Comparison of ENCODE assay signal across 8 cellular contexts in genomic region chr1:42931108-42931539, GRCh38. TPM values are rescaled to one million over a fixed set of nuclear protein-coding genes. Genes with fewer than 3 reads are reported as not detected.
DNase-seq lines count a peak whose midpoint lies in the region; ATAC-seq and TF ChIP-seq lines count a peak whose summit lies in the region.

No MANE protein-coding gene starts in this region.

- H4K5ac ChIP-seq in mesendoderm (ENCODE audit: low read length) = no peak overlapping the region

- ATAC-seq in WTC11 = peak; percentile 85
- no peak for ATAC-seq in GM21367 (IDR thresholded peaks at IDR 0.05; ENCODE audit: unreplicated experiment)

- no CpG with 5 or more reads among the region's 7 CpGs for WGBS in mesendoderm (ENCODE audit: extremely low coverage, insufficient coverage, low lambda C conversion rate)

- DNase-seq in NCI-H446 (lab: John Stamatoyannopoulos, UW) = peak; percentile 10 to 49
- no peak for DNase-seq in NCI-H446 treated with DMSO at 0.1 percent for 48 hours (lab: John Stamatoyannopoulos, UW)
- DNase-seq in M059J (ENCODE audit: low read depth) = peak; percentile 42
- DNase-seq in WTC11 (ENCODE audit: low spot score) = peak; percentile 58
- DNase-seq in dermis blood vessel endothelial cell = peak; percentile 63
- DNase-seq in mesendoderm = peak; percentile 79
- DNase-seq in cerebellum (ENCODE audit: low spot score) = no peak

- H3K79me1 ChIP-seq in mesendoderm (ENCODE audit: low read length) = peaks cover 28% of the 10 kb centered on the region

- no peaks in the 10 kb centered on the region for H3K9me3 Mint-ChIP-seq in WTC11

- no peak overlapping the region for H3K4me3 ChIP-seq in mesendoderm (ENCODE audit: low read length)

- H3K27me3 Mint-ChIP-seq in WTC11 (ENCODE audit: low read depth) = no peaks in the 10 kb centered on the region

- no peak overlapping the region for H3K56ac ChIP-seq in mesendoderm (ENCODE audit: low read length)

- H3K18ac ChIP-seq in mesendoderm (ENCODE audit: low read length) = no peak overlapping the region

- POLR2A ChIA-PET in WTC11 (lab: Charles Lee) = no interaction called here

- H3K4me3 Mint-ChIP-seq in WTC11 = no peak overlapping the region

- no peak overlapping the region for H2AK5ac ChIP-seq in mesendoderm (ENCODE audit: low read length)

- H3K9ac ChIP-seq in mesendoderm (ENCODE audit: low read length) = no peak overlapping the region

- CTCF ChIA-PET in WTC11 (lab: Charles Lee) = interaction anchor here (0.7 to 2.2 kb wide), 4 partner anchors 8 to 142 kb away, joined by 4 to 17 read pairs (median 7); no protein-coding TSS in a partner anchor

- no peak overlapping the region for H2BK5ac ChIP-seq in mesendoderm (ENCODE audit: low read length)

- H3K4me1 ChIP-seq in mesendoderm (ENCODE audit: control insufficient read depth, low read depth, low read length) = peaks cover 11% of the 10 kb centered on the region

- H3K27ac ChIP-seq in mesendoderm (ENCODE audit: low read depth, low read length) = peak overlapping the region; percentile 3

- peak overlapping the region; percentile 94 for H3K27ac Mint-ChIP-seq in WTC11

- H3K36me3 ChIP-seq in mesendoderm (ENCODE audit: control insufficient read depth, insufficient read depth, low read length) = peaks cover 44% of the 10 kb centered on the region

- peaks cover 81% of the 10 kb centered on the region for H3K36me3 Mint-ChIP-seq in WTC11

- H3K23ac ChIP-seq in mesendoderm (ENCODE audit: low read length) = no peak overlapping the region

- H4K8ac ChIP-seq in mesendoderm (ENCODE audit: low read depth, low read length) = no peak overlapping the region

- H3K4me1 Mint-ChIP-seq in WTC11 = peaks cover 74% of the 10 kb centered on the region

- H2BK120ac ChIP-seq in mesendoderm (ENCODE audit: low read depth, low read length) = no peak overlapping the region

- no peak overlapping the region for H3K4ac ChIP-seq in mesendoderm (ENCODE audit: low read depth, low read length)

- peak; percentile 62 for TF ChIP-seq CTCF in WTC11 (IDR thresholded peaks at IDR 0.05)

- peaks cover 34% of the 10 kb centered on the region for H3K79me2 ChIP-seq in mesendoderm (ENCODE audit: control insufficient read depth, insufficient read depth, low read length)

- H3K4me2 ChIP-seq in mesendoderm (ENCODE audit: low read length) = no peak overlapping the region

- H2BK15ac ChIP-seq in mesendoderm (replicated peaks; ENCODE audit: low read depth) = no peak overlapping the region

- H3K27me3 ChIP-seq in mesendoderm (ENCODE audit: insufficient read depth, low read length, poor library complexity) = no peaks in the 10 kb centered on the region

TF ChIP-seq in WTC11, 78 proteins besides CTCF, POLR2A, EP300 and RAD21:
- TF ChIP-seq ZNF121 (CRISPR knock-in tag; IDR thresholded peaks at IDR 0.05) = no peak
- TF ChIP-seq SP1 (CRISPR knock-in tag; conservative IDR thresholded peaks at IDR 0.05) = no peak
- no peak for TF ChIP-seq AR (CRISPR knock-in tag; IDR thresholded peaks at IDR 0.05)
- TF ChIP-seq ZBTB21 (CRISPR knock-in tag; IDR thresholded peaks at IDR 0.05; ENCODE audit: borderline replicate concordance) = no peak
- no peak for TF ChIP-seq ZMAT4 (CRISPR knock-in tag; IDR thresholded peaks at IDR 0.05)
- TF ChIP-seq GABPB1 (CRISPR knock-in tag; IDR thresholded peaks at IDR 0.05) = no peak
- TF ChIP-seq USF1 (CRISPR knock-in tag; IDR thresholded peaks at IDR 0.05) = no peak

RNA-seq across cellular contexts. Expression of gene SLC2A1, which starts 27.5 kb away (rescaled TPM):
- total RNA-seq in M059J (2014; rRNA removed; shearing (Covaris generic)) = 218 and 274 TPM in 2 replicates
- total RNA-seq in WTC11 (2021) = 215 to 415 TPM (median 396 TPM) in 3 replicates
- 28.6 and 38.3 TPM in 2 replicates for total RNA-seq in dermis blood vessel endothelial cell
- polyA plus RNA-seq in mesendoderm (2013, experiment 1 of 2) = 253 TPM
- 262 TPM for polyA plus RNA-seq in mesendoderm (2013, experiment 2 of 2)
- 50.2 TPM for total RNA-seq in cerebellum

Comparison
In these comparisons a context has a peak if more than half of its experiments do, and no peak if none do; other contexts are left out.
1. DNase-seq: peak in NCI-H446 (2 of 2), M059J (single experiment), WTC11 (single experiment), dermis blood vessel endothelial cell (single experiment) and mesendoderm (single experiment); none in NCI-H446 treated with DMSO at 0.1 percent for 48 hours (single experiment) and cerebellum (single experiment).